ENCODE assay signal across 8 cellular contexts in genomic region chr4:73676881-73677323, GRCh38. TPM values are rescaled to one million over a fixed set of nuclear protein-coding genes. Genes with fewer than 3 reads are reported as not detected.
DNase-seq lines count a peak whose midpoint lies in the region; ATAC-seq and TF ChIP-seq lines count a peak whose summit lies in the region.

No MANE protein-coding gene starts in this region.

- H3K9ac ChIP-seq in SK-N-SH (no peak overlapping the region), smooth muscle cell (ENCODE audit: low read depth) (no peak overlapping the region)

- H2AFZ ChIP-seq in SK-N-SH (ENCODE audit: low read depth) (no peak overlapping the region), smooth muscle cell (ENCODE audit: low read depth) (no peak overlapping the region)

- H3F3A ChIP-seq in SK-N-SH (replicated peaks; ENCODE audit: insufficient read depth), result peaks cover 26% of the 10 kb centered on the region
- H3F3A ChIP-seq in smooth muscle cell (ENCODE audit: low read depth), result no peaks in the 10 kb centered on the region

- H3K79me2 ChIP-seq in SK-N-SH (ENCODE audit: insufficient read depth), result no peaks in the 10 kb centered on the region
- no peaks in the 10 kb centered on the region for H3K79me2 ChIP-seq in smooth muscle cell (ENCODE audit: low read depth)

- H3K27ac ChIP-seq in SK-N-SH (ENCODE audit: low read depth in 2 of 2, low read length in 1 of 2), result no peak overlapping the region
- peak overlapping the region; percentile 48 for H3K27ac ChIP-seq in smooth muscle cell (ENCODE audit: low read depth)

- 26% methylated on average over 5 of the region's 5 CpGs for WGBS in SK-N-SH (ENCODE audit: low lambda C conversion rate)
- 62% methylated on average over 5 of the region's 5 CpGs for WGBS in smooth muscle cell (ENCODE audit: low lambda C conversion rate)

- H3K27me3 ChIP-seq in SK-N-SH (ENCODE audit: insufficient read depth) (no peaks in the 10 kb centered on the region), smooth muscle cell (ENCODE audit: low read depth) (no peaks in the 10 kb centered on the region)

- no peak overlapping the region for H3K4me3 Mint-ChIP-seq in CD14-positive monocyte

- no peaks in the 10 kb centered on the region for H3K36me3 ChIP-seq in SK-N-SH (replicated peaks in 1 of 2; ENCODE audit: control insufficient read depth in 1 of 2, insufficient read depth in 2 of 2, low read length in 1 of 2)
- no peaks in the 10 kb centered on the region for H3K36me3 ChIP-seq in smooth muscle cell (ENCODE audit: low read depth)

- CTCF ChIA-PET in SK-N-SH (lab: Yijun Ruan, JAX), result interaction anchor here (1.2 kb wide), 1 partner anchor 10 kb away, joined by 3 read pairs; no protein-coding TSS in a partner anchor

- H3K27ac Mint-ChIP-seq in CD14-positive monocyte, result no peak overlapping the region

- no peaks in the 10 kb centered on the region for H3K9me3 Mint-ChIP-seq in CD14-positive monocyte

- H3K4me2 ChIP-seq in SK-N-SH (no peak overlapping the region), smooth muscle cell (no peak overlapping the region)

- H3K4me3 ChIP-seq in SK-N-SH (ENCODE audit: low read depth in 2 of 2, low read length in 1 of 2), result no peak overlapping the region
- no peak overlapping the region for H3K4me3 ChIP-seq in smooth muscle cell

- no peaks in the 10 kb centered on the region for H3K9me2 ChIP-seq in SK-N-SH

- H3K9me3 ChIP-seq in SK-N-SH (no peaks in the 10 kb centered on the region), smooth muscle cell (replicated peaks; ENCODE audit: low read depth) (no peaks in the 10 kb centered on the region)

- TF ChIP-seq CTCF in SK-N-SH (IDR thresholded peaks at IDR 0.05) (no peak), smooth muscle cell (IDR thresholded peaks at IDR 0.05; ENCODE audit: borderline replicate concordance, insufficient read depth, poor library complexity, severe bottlenecking) (no peak), CD14-positive monocyte (IDR thresholded peaks at IDR 0.05) (no peak)

- H4K20me1 ChIP-seq in SK-N-SH (ENCODE audit: insufficient read depth) (no peaks in the 10 kb centered on the region), smooth muscle cell (ENCODE audit: low read depth) (no peaks in the 10 kb centered on the region)

- peak; percentile 65 for ATAC-seq in SK-N-SH treated with all-trans-retinoic acid at 6 μM for 48 hours

- no peaks in the 10 kb centered on the region for H3K4me1 Mint-ChIP-seq in CD14-positive monocyte

- DNase-seq in SK-N-SH (no peak), HPDE6-E6E7 (ENCODE audit: extremely low spot score) (peak; percentile 71), astrocyte of the hippocampus (ENCODE audit: low read depth, low spot score) (peak; percentile 32), smooth muscle cell (lab: John Stamatoyannopoulos, UW; ENCODE audit: unreplicated experiment) (no peak), CD14-positive monocyte (ENCODE audit: low spot score) (no peak), iPS-NIHi7 (ENCODE audit: extremely low spot score) (no peak), activated T-cell treated with anti-CD3 and anti-CD28 coated beads for 4 hours (no peak)

- H3K4me1 ChIP-seq in SK-N-SH (ENCODE audit: control insufficient read depth in 1 of 2, insufficient read depth in 2 of 2, low read depth in 1 of 2, low read length in 1 of 2) (peaks cover 0 to 11% of the 10 kb centered on the region in 2 experiments; a peak in 1 of 4 replicates), smooth muscle cell (ENCODE audit: low read depth) (no peaks in the 10 kb centered on the region)

- TF ChIP-seq RAD21 in SK-N-SH (IDR thresholded peaks at IDR 0.05; ENCODE audit: low read length), result no peak

- H3K27me3 Mint-ChIP-seq in CD14-positive monocyte (ENCODE audit: low read depth in 3 of 3), result no peaks in the 10 kb centered on the region

- POLR2A ChIA-PET in SK-N-SH (lab: Yijun Ruan, JAX), result no interaction called here

- no peak for TF ChIP-seq EP300 in SK-N-SH (IDR thresholded peaks at IDR 0.05; ENCODE audit: borderline replicate concordance in 1 of 2, low read depth in 1 of 2, low read length in 1 of 2)

- intact Hi-C loops in CD14-positive monocyte (cut with micrococcal nuclease), result no loop called here

- H3K36me3 Mint-ChIP-seq in CD14-positive monocyte, result no peaks in the 10 kb centered on the region

TF ChIP-seq in SK-N-SH treated with all-trans-retinoic acid at 6 μM for 48 hours, 23 proteins besides CTCF, POLR2A, EP300 and RAD21:
- TF ChIP-seq PPARA (CRISPR knock-in tag; IDR thresholded peaks at IDR 0.05; ENCODE audit: borderline replicate concordance) (no peak), ARNTL (CRISPR knock-in tag; IDR thresholded peaks at IDR 0.05; ENCODE audit: borderline replicate concordance, low read depth) (no peak)

TF ChIP-seq in SK-N-SH, 30 proteins besides CTCF, POLR2A, EP300 and RAD21:
- TF ChIP-seq ELF1 (IDR thresholded peaks at IDR 0.05), result no peak
- no peak for TF ChIP-seq RCOR1 (IDR thresholded peaks at IDR 0.05; ENCODE audit: low read length)
- TF ChIP-seq MXI1 (IDR thresholded peaks at IDR 0.05; ENCODE audit: low read depth, low read length), result no peak
- TF ChIP-seq USF1 (IDR thresholded peaks at IDR 0.05; ENCODE audit: borderline replicate concordance, low read depth), result no peak
- no peak; the same call in 1 of the 2 replicates for TF ChIP-seq PBX3 (IDR thresholded peaks at IDR 0.05)
- TF ChIP-seq SIN3A (IDR thresholded peaks at IDR 0.05; ENCODE audit: borderline replicate concordance, low read depth, low read length), result no peak
- no peak for TF ChIP-seq FOSL2 (IDR thresholded peaks at IDR 0.05; ENCODE audit: borderline replicate concordance, low read depth)
- no peak for TF ChIP-seq MAX (IDR thresholded peaks at IDR 0.05; ENCODE audit: low read depth)
- TF ChIP-seq POLR2AphosphoS5 (IDR thresholded peaks at IDR 0.05; ENCODE audit: low read depth, low read length), result no peak
- TF ChIP-seq REST (IDR thresholded peaks at IDR 0.05; ENCODE audit: low read depth, low read length), result no peak
- no peak for TF ChIP-seq EZH2phosphoT487 (IDR thresholded peaks at IDR 0.05; ENCODE audit: borderline replicate concordance, low read depth)
- no peak for TF ChIP-seq RXRA (IDR thresholded peaks at IDR 0.05; ENCODE audit: borderline replicate concordance, low read depth)

RNA-seq across cellular contexts. Expression of gene RASSF6, which starts 56.7 kb away (rescaled TPM):
- polyA plus RNA-seq in SK-N-SH (2012; rRNA removed) (not detected in 2 replicates), smooth muscle cell (0.28 TPM in 1 of 2 replicates, not detected in the other), CD14-positive monocyte (not detected)
- not detected in 2 replicates for polyA plus RNA-seq in SK-N-SH (2012; cell fraction: cytosol; rRNA removed)
- not detected in 2 replicates for polyA plus RNA-seq in SK-N-SH (2012; cell fraction: nucleus; rRNA removed)
- total RNA-seq in smooth muscle cell, result 0.09 TPM in 1 of 2 replicates, not detected in the other

Comparison
In these comparisons a context has a peak if more than half of its experiments do, and no peak if none do; other contexts are left out.
1. DNase-seq: peak in HPDE6-E6E7 (single experiment) and astrocyte of the hippocampus (single experiment); none in SK-N-SH (single experiment), smooth muscle cell (single experiment), CD14-positive monocyte (single experiment), iPS-NIHi7 (single experiment) and activated T-cell treated with anti-CD3 and anti-CD28 coated beads for 4 hours (single experiment).